ENCODE assay signal across 17 cellular contexts in genomic region chr2:172329404-172330059, GRCh38.
DNase-seq lines count a peak whose midpoint lies in the region; ATAC-seq, FAIRE-seq and TF ChIP-seq lines count a peak whose summit lies in the region.
"Had no signal": no experiment of that assay in that cellular context is flagged by ENCODE, and none has a peak within 500 bp of the region (broad histone marks: within the 10 kb centered on the region; RNA-seq: fewer than 3 reads in every experiment).

No MANE protein-coding gene starts in this region.

- no peaks in the 10 kb centered on the region for H4K20me1 ChIP-seq in neural progenitor cell (ENCODE audit: low read depth)

- H3K36me3 Mint-ChIP-seq in neural progenitor cell = no peaks in the 10 kb centered on the region
- H3K36me3 Mint-ChIP-seq in activated naive CD4-positive, alpha-beta T cell treated with anti-CD3 and anti-CD28 coated beads, Interleukin-2, amount 50 U/mL, for 72 hours = no peaks in the 10 kb centered on the region
- H3K36me3 Mint-ChIP-seq: IgD-negative memory B cell had no signal

- H2AFZ ChIP-seq in neural progenitor cell (replicated peaks) = no peak overlapping the region

- H3K4me3 Mint-ChIP-seq in neural progenitor cell = no peak overlapping the region
- H3K4me3 Mint-ChIP-seq: IgD-negative memory B cell; T-helper 1 cell treated with Interleukin-12 subunit alpha and Interleukin-12 subunit beta and Interleukin-4 antibody, amounts not matched to agents 30 μg/mL and 1 μg/mL, for 36 hours had no signal

- peak overlapping the region; percentile 61 for H3K27ac Mint-ChIP-seq in neural progenitor cell
- H3K27ac Mint-ChIP-seq in activated naive CD4-positive, alpha-beta T cell treated with anti-CD3 and anti-CD28 coated beads, Interleukin-2, amount 50 U/mL, for 72 hours = no peak overlapping the region
- H3K27ac Mint-ChIP-seq: IgD-negative memory B cell; T-helper 1 cell treated with Interleukin-12 subunit alpha and Interleukin-12 subunit beta and Interleukin-4 antibody, amounts not matched to agents 30 μg/mL and 1 μg/mL, for 36 hours had no signal

- no peaks in the 10 kb centered on the region for H3F3A ChIP-seq in neural progenitor cell (ENCODE audit: low read depth)

- no peaks in the 10 kb centered on the region for H3K79me2 ChIP-seq in neural progenitor cell (ENCODE audit: low read depth)

- no peak for TF ChIP-seq EP300 in transverse colon (IDR thresholded peaks at IDR 0.05; ENCODE audit: low read depth)

- no peaks in the 10 kb centered on the region for H3K27me3 ChIP-seq in neural progenitor cell
- H3K27me3 ChIP-seq in transverse colon = no peaks in the 10 kb centered on the region
- H3K27me3 ChIP-seq: dorsolateral prefrontal cortex had no signal

- no peak overlapping the region for H3K4me2 ChIP-seq in neural progenitor cell
- H3K4me2 ChIP-seq: smooth muscle cell had no signal

- in situ Hi-C loops in transverse colon (cut with MboI; ENCODE audit: low pct_ligation_motif_present in 1 of 4, low pct_unique_long_range_greater_than_20kb in 1 of 4, low sequenced_read_pairs in 3 of 4) = no loop called here

- no peak for FAIRE-seq in D721Med (lab: Jason Lieb, UNC)

- no peaks in the 10 kb centered on the region for H3K36me3 ChIP-seq in neural progenitor cell
- no peaks in the 10 kb centered on the region for H3K36me3 ChIP-seq in transverse colon

- no peak overlapping the region for H3K27ac ChIP-seq in neural progenitor cell
- H3K27ac ChIP-seq in transverse colon = peak overlapping the region; percentile 74 to 77 (median 76)

- H3K9ac ChIP-seq in neural progenitor cell = no peak overlapping the region

- peaks cover 13% of the 10 kb centered on the region for H3K4me1 Mint-ChIP-seq in neural progenitor cell
- H3K4me1 Mint-ChIP-seq: IgD-negative memory B cell had no signal

- no peak overlapping the region for H3K4me3 ChIP-seq in neural progenitor cell
- H3K4me3 ChIP-seq in transverse colon = no peak overlapping the region
- H3K4me3 ChIP-seq: dorsolateral prefrontal cortex, smooth muscle cell had no signal

- peak; percentile 83 for ATAC-seq in left ventricle myocardium superior
- no peak for ATAC-seq in activated naive CD4-positive, alpha-beta T cell treated with anti-CD3 and anti-CD28 coated beads, Interleukin-2, amount 50 U/mL, for 72 hours

- H3K4me1 ChIP-seq in neural progenitor cell (no peaks in the 10 kb centered on the region), transverse colon (peaks cover 0 to 26% (median 9%) of the 10 kb centered on the region in 4 donors)

- H3K9me3 ChIP-seq in neural progenitor cell (ENCODE audit: low read depth) (no peaks in the 10 kb centered on the region), transverse colon (no peaks in the 10 kb centered on the region)

- no peak for TF ChIP-seq CTCF in neural progenitor cell (IDR thresholded peaks at IDR 0.05)
- no peak for TF ChIP-seq CTCF in transverse colon (IDR thresholded peaks at IDR 0.05)
- no peak for TF ChIP-seq CTCF in D721Med (IDR thresholded peaks at IDR 0.05; ENCODE audit: insufficient read depth, missing control alignments)

- WGBS in transverse colon (ENCODE audit: low coverage in 1 of 2), 2 donors = 43% methylated on average over 11 of the region's 11 CpGs; no CpG with 5 or more reads in 1 of the 2 donors

- peak; percentile 22 for TF ChIP-seq POLR2A in transverse colon (IDR thresholded peaks at IDR 0.05)

- H3K9me3 Mint-ChIP-seq in neural progenitor cell = no peaks in the 10 kb centered on the region
- no peaks in the 10 kb centered on the region for H3K9me3 Mint-ChIP-seq in activated naive CD4-positive, alpha-beta T cell treated with anti-CD3 and anti-CD28 coated beads, Interleukin-2, amount 50 U/mL, for 72 hours
- H3K9me3 Mint-ChIP-seq: T-helper 1 cell treated with Interleukin-12 subunit alpha and Interleukin-12 subunit beta and Interleukin-4 antibody, amounts not matched to agents 30 μg/mL and 1 μg/mL, for 36 hours had no signal

- intact Hi-C loops in left ventricle myocardium superior (cut with micrococcal nuclease) = no loop called here
- intact Hi-C loops in transverse colon (cut with DNase I; ENCODE audit: low total_unique reads) = no loop called here

- peaks cover 6% of the 10 kb centered on the region for H3K27me3 Mint-ChIP-seq in neural progenitor cell (ENCODE audit: insufficient read depth, low read depth)

- peak; percentile 65 for DNase-seq in dermis blood vessel endothelial cell
- peak; percentile 82 for DNase-seq in left ventricle myocardium superior
- no peak for DNase-seq in neural progenitor cell (ENCODE audit: low spot score)
- peak; percentile 68 for DNase-seq in transverse colon
- no peak for DNase-seq in D721Med (ENCODE audit: insufficient read length, low spot score)
- DNase-seq in DMS 273 (lab: John Stamatoyannopoulos, UW; ENCODE audit: unreplicated experiment) = no peak
- no peak for DNase-seq in activated naive CD4-positive, alpha-beta T cell treated with anti-CD3 and anti-CD28 coated beads, Interleukin-2, amount 50 U/mL, for 72 hours (ENCODE audit: low spot score in 2 of 2)
- DNase-seq: activated CD4-positive, CD25-positive, alpha-beta regulatory T cell treated with anti-CD3 and anti-CD28 coated beads, Interleukin-2, amount 50 U/mL, for 72 hours; activated gamma-delta T cell treated with Interleukin-2 at 50 U/mL for 16 hours; dorsolateral prefrontal cortex; mammary epithelial cell; NCI-H1048; NCI-H2171; SHP77 had no signal

Comparison
In these comparisons a context has a peak if more than half of its experiments do, and no peak if none do; other contexts are left out.
1. DNase-seq: peak in dermis blood vessel endothelial cell (single experiment), left ventricle myocardium superior (single experiment) and transverse colon (single experiment); none in neural progenitor cell (single experiment), D721Med (single experiment), DMS 273 (single experiment) and activated naive CD4-positive, alpha-beta T cell treated with anti-CD3 and anti-CD28 coated beads, Interleukin-2, amount 50 U/mL, for 72 hours (0 of 2).